In the genomic region with DNA sequence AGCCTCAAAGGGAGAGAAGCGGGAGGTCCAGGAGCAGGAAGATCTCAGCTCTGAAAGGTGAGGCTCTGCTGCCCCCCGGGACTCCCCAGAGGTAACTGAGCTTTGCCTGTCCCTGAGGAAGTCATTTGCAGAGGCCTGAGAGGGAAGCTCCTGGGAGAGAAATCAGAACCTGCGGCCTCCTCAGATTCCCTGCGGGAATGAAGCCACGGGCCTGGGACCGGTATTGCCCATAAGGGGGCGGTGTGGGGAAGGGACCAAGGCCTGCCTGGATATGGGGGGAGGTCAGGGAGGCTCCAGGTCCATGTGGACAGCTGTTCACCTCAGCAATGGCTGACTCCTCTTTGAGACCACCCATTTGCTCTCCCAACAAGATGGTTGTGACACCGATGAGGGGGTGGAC, we compare ENCODE assay signal across 13 cellular contexts. TPM values are rescaled to one million over a fixed set of nuclear protein-coding genes. Genes with fewer than 3 reads are reported as not detected.
DNase-seq lines count a peak whose midpoint lies in the region; TF ChIP-seq lines count a peak whose summit lies in the region.
"Had no signal": no experiment of that assay in that cellular context is flagged by ENCODE, and none has a peak within 500 bp of the region (broad histone marks: within the 10 kb centered on the region; RNA-seq: fewer than 3 reads in every experiment).

No MANE protein-coding gene starts in this region.

- no peaks in the 10 kb centered on the region for H3K4me1 Mint-ChIP-seq in neural crest cell
- H3K4me1 Mint-ChIP-seq: stimulated activated naive CD8-positive, alpha-beta T cell treated with anti-CD3 and anti-CD28 coated beads, Interleukin-15, amount 100 ng/mL, for 72 hours had no signal

- H3K79me2 ChIP-seq in Karpas-422 (ENCODE audit: low read length), result no peaks in the 10 kb centered on the region

- H3K4me2 ChIP-seq in Karpas-422 (ENCODE audit: low read depth, low read length, poor library complexity, severe bottlenecking), result no peak overlapping the region

- no peak overlapping the region for H3K4me3 Mint-ChIP-seq in neural crest cell
- H3K4me3 Mint-ChIP-seq: mesothelial cell of epicardium; stimulated activated naive CD8-positive, alpha-beta T cell treated with anti-CD3 and anti-CD28 coated beads, Interleukin-15, amount 100 ng/mL, for 72 hours had no signal

- H3K36me3 Mint-ChIP-seq in neural crest cell (ENCODE audit: low read depth), result no peaks in the 10 kb centered on the region
- H3K36me3 Mint-ChIP-seq: mesothelial cell of epicardium had no signal

- no peak overlapping the region for H3K9ac ChIP-seq in Karpas-422 (ENCODE audit: low read length)

- H3K4me3 ChIP-seq in choroid plexus epithelial cell (ENCODE audit: low read depth, low read length) (no peak overlapping the region), Karpas-422 (ENCODE audit: low read length) (no peak overlapping the region)
- H3K4me3 ChIP-seq: psoas muscle had no signal

- no peaks in the 10 kb centered on the region for H3K4me1 ChIP-seq in Karpas-422 (ENCODE audit: low read length)
- H3K4me1 ChIP-seq: psoas muscle had no signal

- H3K9me3 Mint-ChIP-seq in neural crest cell, result no peaks in the 10 kb centered on the region
- H3K9me3 Mint-ChIP-seq: mesothelial cell of epicardium; stimulated activated naive CD8-positive, alpha-beta T cell treated with anti-CD3 and anti-CD28 coated beads, Interleukin-15, amount 100 ng/mL, for 72 hours had no signal

- H2AFZ ChIP-seq in Karpas-422 (ENCODE audit: low read length), result no peak overlapping the region

- no peak overlapping the region for H3K27ac ChIP-seq in Karpas-422 (ENCODE audit: low read length)
- H3K27ac ChIP-seq: psoas muscle had no signal

- no peaks in the 10 kb centered on the region for H3K9me3 ChIP-seq in Karpas-422 (ENCODE audit: low read length)
- H3K9me3 ChIP-seq: psoas muscle had no signal

- no peaks in the 10 kb centered on the region for H3K27me3 ChIP-seq in Karpas-422 (ENCODE audit: low read length)

- H3K36me3 ChIP-seq in Karpas-422 (ENCODE audit: insufficient read depth, low read length), result no peaks in the 10 kb centered on the region

- H4K20me1 ChIP-seq in Karpas-422 (ENCODE audit: insufficient read depth, low read depth, low read length), result no peaks in the 10 kb centered on the region

- no peaks in the 10 kb centered on the region for H3K27me3 Mint-ChIP-seq in neural crest cell (ENCODE audit: low read depth)
- H3K27me3 Mint-ChIP-seq: stimulated activated naive CD8-positive, alpha-beta T cell treated with anti-CD3 and anti-CD28 coated beads, Interleukin-15, amount 100 ng/mL, for 72 hours had no signal

- H3K27ac Mint-ChIP-seq in neural crest cell (ENCODE audit: unreplicated experiment), result peak overlapping the region; percentile 62
- H3K27ac Mint-ChIP-seq: mesothelial cell of epicardium had no signal

- DNase-seq in Daoy (ENCODE audit: low read depth) (peak; percentile 13), HuH-7.5 (ENCODE audit: low spot score) (peak; percentile 23), choroid plexus epithelial cell (ENCODE audit: low read depth) (peak; percentile 13), neural crest cell (ENCODE audit: low read depth, low spot score) (no peak), Karpas-422 (no peak), NCI-H2081 (lab: John Stamatoyannopoulos, UW) (no peak), SHP77 (lab: John Stamatoyannopoulos, UW) (no peak)
- DNase-seq: hypothalamus; stimulated activated CD4-positive, alpha-beta T cell treated with anti-CD3 and anti-CD28 coated beads, Interleukin-4, amount 100 ng/mL, for 24 hours; stimulated activated naive CD8-positive, alpha-beta T cell treated with anti-CD3 and anti-CD28 coated beads, Interleukin-15, amount 100 ng/mL, for 72 hours had no signal

- peak; percentile 31 for TF ChIP-seq CTCF in choroid plexus epithelial cell (conservative IDR thresholded peaks at IDR 0.05; ENCODE audit: low read depth, low read length)
- TF ChIP-seq CTCF in neural crest cell (conservative IDR thresholded peaks at IDR 0.05), result no peak

- no peaks in the 10 kb centered on the region for H3K9me2 ChIP-seq in Karpas-422 (replicated peaks; ENCODE audit: insufficient read depth, low read length)

RNA-seq across cellular contexts. Expression of a gene that starts 1.3 kb away (rescaled TPM):
- not detected in 2 replicates for total RNA-seq in Daoy (2014; rRNA removed; shearing (Covaris generic))
- total RNA-seq in neural crest cell, result 0.16 and 0.21 TPM in 2 replicates
- not detected in 2 replicates for total RNA-seq in Karpas-422 (2014; rRNA removed; shearing (Covaris generic); ENCODE audit: low replicate concordance)
- total RNA-seq: NCI-H460, psoas muscle had no signal

RNA-seq across cellular contexts. Expression of a gene that starts 33.8 kb away (rescaled TPM):
- not detected in 2 replicates for total RNA-seq in Daoy (2014; rRNA removed; shearing (Covaris generic))
- total RNA-seq in neural crest cell, result 1.4 and 1.9 TPM in 2 replicates
- not detected in 2 replicates for total RNA-seq in Karpas-422 (2014; rRNA removed; shearing (Covaris generic); ENCODE audit: low replicate concordance)
- total RNA-seq: NCI-H460, psoas muscle had no signal

Comparison
In these comparisons a context has a peak if more than half of its experiments do, and no peak if none do; other contexts are left out.
1. DNase-seq: peak in Daoy (single experiment), HuH-7.5 (single experiment) and choroid plexus epithelial cell (single experiment); none in neural crest cell (single experiment), Karpas-422 (single experiment), NCI-H2081 (0 of 2) and SHP77 (0 of 2).